1 cellular context compared by ENCODE assay signal in genomic region chr1:69315823-69316222, GRCh38.
TF ChIP-seq lines count a peak whose summit lies in the region.

No MANE protein-coding gene starts in this region.

TF ChIP-seq in HCT116, 20 proteins besides CTCF, POLR2A, EP300 and RAD21:
- TF ChIP-seq MAX (IDR thresholded peaks at IDR 0.05) (no peak), CEBPB (IDR thresholded peaks at IDR 0.05; ENCODE audit: low read depth) (no peak), EZH2phosphoT487 (IDR thresholded peaks at IDR 0.05; ENCODE audit: borderline replicate concordance) (no peak), POLR2AphosphoS5 (IDR thresholded peaks at IDR 0.05; ENCODE audit: low read depth, low read length) (no peak)
